In the genomic region with DNA sequence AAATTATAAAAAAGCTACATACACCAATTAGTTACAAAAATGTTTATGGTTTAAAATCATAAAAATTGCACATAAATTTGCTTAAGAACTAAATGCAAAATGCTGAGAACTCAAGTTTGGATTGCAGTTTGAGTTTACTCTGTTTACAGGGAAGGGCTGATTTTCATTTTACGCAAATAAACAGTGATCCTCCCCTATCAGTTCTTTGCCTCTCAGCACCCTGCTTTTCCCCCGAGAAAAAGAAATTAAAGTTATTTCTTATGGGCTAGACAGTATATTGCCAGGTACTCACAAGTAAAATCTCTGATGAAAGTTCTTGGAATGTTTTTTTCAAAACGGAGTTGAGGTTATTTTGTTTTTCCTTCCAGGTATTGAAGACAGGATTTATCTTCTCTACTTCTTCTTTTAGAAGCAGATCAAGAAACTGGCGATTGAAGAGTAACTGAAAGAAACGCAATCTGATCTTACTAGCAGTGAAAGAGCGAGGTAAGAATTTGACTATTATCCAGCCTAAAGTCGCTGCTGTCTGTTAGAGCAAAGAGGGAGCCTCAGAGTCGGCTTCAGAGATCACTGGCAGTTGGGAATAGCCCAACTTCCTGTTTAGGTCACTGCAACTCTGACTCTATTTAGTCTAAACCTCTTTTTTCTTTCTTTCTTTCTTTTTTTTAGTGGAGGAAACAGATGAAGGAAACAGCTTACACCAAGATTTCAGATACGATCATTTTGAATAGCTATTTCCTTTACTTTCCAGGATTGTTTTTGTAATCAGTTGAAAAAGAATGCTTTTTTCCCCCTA, we compare ENCODE assay signal across 1 cellular context.
A peak's percentile ranks its signal among the peaks of the same experiment; 100 is the strongest.
TF ChIP-seq lines count a peak whose summit lies in the region.

A gene (minus strand): TSS at position 528 of the 796 bp plus-strand sequence. CDS start 50,667 bp downstream, outside the sequence.

TF ChIP-seq in HepG2, 621 proteins besides CTCF, POLR2A, EP300 and RAD21 (continues in another document):
- TF ChIP-seq, protein P1, sequence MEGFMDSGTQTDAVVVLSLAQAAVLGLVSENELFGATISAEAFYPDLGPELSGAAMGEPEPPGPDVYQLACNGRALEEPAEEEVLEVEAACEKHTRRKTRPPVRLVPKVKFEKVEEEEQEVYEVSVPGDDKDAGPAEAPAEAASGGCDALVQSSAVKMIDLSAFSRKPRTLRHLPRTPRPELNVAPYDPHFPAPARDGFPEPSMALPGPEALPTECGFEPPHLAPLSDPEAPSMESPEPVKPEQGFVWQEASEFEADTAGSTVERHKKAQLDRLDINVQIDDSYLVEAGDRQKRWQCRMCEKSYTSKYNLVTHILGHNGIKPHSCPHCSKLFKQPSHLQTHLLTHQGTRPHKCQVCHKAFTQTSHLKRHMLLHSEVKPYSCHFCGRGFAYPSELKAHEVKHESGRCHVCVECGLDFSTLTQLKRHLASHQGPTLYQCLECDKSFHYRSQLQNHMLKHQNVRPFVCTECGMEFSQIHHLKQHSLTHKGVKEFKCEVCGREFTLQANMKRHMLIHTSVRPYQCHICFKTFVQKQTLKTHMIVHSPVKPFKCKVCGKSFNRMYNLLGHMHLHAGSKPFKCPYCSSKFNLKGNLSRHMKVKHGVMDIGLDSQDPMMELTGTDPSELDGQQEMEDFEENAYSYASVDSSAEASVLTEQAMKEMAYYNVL (CRISPR knock-in tag; IDR thresholded peaks at IDR 0.05; ENCODE audit: borderline replicate concordance): no peak
- TF ChIP-seq, protein P2, sequence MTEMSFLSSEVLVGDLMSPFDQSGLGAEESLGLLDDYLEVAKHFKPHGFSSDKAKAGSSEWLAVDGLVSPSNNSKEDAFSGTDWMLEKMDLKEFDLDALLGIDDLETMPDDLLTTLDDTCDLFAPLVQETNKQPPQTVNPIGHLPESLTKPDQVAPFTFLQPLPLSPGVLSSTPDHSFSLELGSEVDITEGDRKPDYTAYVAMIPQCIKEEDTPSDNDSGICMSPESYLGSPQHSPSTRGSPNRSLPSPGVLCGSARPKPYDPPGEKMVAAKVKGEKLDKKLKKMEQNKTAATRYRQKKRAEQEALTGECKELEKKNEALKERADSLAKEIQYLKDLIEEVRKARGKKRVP (CRISPR knock-in tag; IDR thresholded peaks at IDR 0.05): 0 out of 4 replicates have a peak, but pooled peaks of 1 of the 2 experiments have one; percentile 26
- TF ChIP-seq, protein P3, sequence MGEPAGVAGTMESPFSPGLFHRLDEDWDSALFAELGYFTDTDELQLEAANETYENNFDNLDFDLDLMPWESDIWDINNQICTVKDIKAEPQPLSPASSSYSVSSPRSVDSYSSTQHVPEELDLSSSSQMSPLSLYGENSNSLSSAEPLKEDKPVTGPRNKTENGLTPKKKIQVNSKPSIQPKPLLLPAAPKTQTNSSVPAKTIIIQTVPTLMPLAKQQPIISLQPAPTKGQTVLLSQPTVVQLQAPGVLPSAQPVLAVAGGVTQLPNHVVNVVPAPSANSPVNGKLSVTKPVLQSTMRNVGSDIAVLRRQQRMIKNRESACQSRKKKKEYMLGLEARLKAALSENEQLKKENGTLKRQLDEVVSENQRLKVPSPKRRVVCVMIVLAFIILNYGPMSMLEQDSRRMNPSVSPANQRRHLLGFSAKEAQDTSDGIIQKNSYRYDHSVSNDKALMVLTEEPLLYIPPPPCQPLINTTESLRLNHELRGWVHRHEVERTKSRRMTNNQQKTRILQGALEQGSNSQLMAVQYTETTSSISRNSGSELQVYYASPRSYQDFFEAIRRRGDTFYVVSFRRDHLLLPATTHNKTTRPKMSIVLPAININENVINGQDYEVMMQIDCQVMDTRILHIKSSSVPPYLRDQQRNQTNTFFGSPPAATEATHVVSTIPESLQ (CRISPR knock-in tag; conservative IDR thresholded peaks at IDR 0.05): no peak
- TF ChIP-seq, protein P4, sequence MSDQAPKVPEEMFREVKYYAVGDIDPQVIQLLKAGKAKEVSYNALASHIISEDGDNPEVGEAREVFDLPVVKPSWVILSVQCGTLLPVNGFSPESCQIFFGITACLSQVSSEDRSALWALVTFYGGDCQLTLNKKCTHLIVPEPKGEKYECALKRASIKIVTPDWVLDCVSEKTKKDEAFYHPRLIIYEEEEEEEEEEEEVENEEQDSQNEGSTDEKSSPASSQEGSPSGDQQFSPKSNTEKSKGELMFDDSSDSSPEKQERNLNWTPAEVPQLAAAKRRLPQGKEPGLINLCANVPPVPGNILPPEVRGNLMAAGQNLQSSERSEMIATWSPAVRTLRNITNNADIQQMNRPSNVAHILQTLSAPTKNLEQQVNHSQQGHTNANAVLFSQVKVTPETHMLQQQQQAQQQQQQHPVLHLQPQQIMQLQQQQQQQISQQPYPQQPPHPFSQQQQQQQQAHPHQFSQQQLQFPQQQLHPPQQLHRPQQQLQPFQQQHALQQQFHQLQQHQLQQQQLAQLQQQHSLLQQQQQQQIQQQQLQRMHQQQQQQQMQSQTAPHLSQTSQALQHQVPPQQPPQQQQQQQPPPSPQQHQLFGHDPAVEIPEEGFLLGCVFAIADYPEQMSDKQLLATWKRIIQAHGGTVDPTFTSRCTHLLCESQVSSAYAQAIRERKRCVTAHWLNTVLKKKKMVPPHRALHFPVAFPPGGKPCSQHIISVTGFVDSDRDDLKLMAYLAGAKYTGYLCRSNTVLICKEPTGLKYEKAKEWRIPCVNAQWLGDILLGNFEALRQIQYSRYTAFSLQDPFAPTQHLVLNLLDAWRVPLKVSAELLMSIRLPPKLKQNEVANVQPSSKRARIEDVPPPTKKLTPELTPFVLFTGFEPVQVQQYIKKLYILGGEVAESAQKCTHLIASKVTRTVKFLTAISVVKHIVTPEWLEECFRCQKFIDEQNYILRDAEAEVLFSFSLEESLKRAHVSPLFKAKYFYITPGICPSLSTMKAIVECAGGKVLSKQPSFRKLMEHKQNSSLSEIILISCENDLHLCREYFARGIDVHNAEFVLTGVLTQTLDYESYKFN (CRISPR knock-in tag; conservative IDR thresholded peaks at IDR 0.05): 0 out of 2 replicates have a peak, but pooled peaks have one; percentile 18
- TF ChIP-seq, protein P5, sequence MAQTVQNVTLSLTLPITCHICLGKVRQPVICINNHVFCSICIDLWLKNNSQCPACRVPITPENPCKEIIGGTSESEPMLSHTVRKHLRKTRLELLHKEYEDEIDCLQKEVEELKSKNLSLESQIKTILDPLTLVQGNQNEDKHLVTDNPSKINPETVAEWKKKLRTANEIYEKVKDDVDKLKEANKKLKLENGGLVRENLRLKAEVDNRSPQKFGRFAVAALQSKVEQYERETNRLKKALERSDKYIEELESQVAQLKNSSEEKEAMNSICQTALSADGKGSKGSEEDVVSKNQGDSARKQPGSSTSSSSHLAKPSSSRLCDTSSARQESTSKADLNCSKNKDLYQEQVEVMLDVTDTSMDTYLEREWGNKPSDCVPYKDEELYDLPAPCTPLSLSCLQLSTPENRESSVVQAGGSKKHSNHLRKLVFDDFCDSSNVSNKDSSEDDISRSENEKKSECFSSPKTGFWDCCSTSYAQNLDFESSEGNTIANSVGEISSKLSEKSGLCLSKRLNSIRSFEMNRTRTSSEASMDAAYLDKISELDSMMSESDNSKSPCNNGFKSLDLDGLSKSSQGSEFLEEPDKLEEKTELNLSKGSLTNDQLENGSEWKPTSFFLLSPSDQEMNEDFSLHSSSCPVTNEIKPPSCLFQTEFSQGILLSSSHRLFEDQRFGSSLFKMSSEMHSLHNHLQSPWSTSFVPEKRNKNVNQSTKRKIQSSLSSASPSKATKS (CRISPR knock-in tag; IDR thresholded peaks at IDR 0.05): 0 out of 2 replicates have a peak, but pooled peaks have one; percentile 48
- peak; percentile 40; the same call in 1 of the 2 replicates for TF ChIP-seq SNAPC2 (CRISPR knock-in tag; IDR thresholded peaks at IDR 0.05)
- TF ChIP-seq JARID2 (CRISPR knock-in tag; IDR thresholded peaks at IDR 0.05; ENCODE audit: insufficient replicate concordance): no peak
- TF ChIP-seq, protein P6, sequence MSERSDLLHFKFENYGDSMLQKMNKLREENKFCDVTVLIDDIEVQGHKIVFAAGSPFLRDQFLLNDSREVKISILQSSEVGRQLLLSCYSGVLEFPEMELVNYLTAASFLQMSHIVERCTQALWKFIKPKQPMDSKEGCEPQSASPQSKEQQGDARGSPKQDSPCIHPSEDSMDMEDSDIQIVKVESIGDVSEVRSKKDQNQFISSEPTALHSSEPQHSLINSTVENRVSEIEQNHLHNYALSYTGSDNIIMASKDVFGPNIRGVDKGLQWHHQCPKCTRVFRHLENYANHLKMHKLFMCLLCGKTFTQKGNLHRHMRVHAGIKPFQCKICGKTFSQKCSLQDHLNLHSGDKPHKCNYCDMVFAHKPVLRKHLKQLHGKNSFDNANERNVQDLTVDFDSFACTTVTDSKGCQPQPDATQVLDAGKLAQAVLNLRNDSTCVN (CRISPR knock-in tag; IDR thresholded peaks at IDR 0.05; ENCODE audit: borderline replicate concordance): no peak
- TF ChIP-seq, protein P7, sequence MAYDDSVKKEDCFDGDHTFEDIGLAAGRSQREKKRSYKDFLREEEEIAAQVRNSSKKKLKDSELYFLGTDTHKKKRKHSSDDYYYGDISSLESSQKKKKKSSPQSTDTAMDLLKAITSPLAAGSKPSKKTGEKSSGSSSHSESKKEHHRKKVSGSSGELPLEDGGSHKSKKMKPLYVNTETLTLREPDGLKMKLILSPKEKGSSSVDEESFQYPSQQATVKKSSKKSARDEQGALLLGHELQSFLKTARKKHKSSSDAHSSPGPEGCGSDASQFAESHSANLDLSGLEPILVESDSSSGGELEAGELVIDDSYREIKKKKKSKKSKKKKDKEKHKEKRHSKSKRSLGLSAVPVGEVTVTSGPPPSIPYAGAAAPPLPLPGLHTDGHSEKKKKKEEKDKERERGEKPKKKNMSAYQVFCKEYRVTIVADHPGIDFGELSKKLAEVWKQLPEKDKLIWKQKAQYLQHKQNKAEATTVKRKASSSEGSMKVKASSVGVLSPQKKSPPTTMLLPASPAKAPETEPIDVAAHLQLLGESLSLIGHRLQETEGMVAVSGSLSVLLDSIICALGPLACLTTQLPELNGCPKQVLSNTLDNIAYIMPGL (CRISPR knock-in tag; IDR thresholded peaks at IDR 0.05; ENCODE audit: borderline replicate concordance in 1 of 2, low read depth in 1 of 2): peak; percentile 31 to 38; a peak in 1 of 4 replicates
- TF ChIP-seq, protein P8, sequence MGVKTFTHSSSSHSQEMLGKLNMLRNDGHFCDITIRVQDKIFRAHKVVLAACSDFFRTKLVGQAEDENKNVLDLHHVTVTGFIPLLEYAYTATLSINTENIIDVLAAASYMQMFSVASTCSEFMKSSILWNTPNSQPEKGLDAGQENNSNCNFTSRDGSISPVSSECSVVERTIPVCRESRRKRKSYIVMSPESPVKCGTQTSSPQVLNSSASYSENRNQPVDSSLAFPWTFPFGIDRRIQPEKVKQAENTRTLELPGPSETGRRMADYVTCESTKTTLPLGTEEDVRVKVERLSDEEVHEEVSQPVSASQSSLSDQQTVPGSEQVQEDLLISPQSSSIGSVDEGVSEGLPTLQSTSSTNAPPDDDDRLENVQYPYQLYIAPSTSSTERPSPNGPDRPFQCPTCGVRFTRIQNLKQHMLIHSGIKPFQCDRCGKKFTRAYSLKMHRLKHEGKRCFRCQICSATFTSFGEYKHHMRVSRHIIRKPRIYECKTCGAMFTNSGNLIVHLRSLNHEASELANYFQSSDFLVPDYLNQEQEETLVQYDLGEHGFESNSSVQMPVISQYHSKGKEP (CRISPR knock-in tag; IDR thresholded peaks at IDR 0.05): no peak
- TF ChIP-seq GLI4 (CRISPR knock-in tag; IDR thresholded peaks at IDR 0.05; ENCODE audit: borderline replicate concordance): no peak
- TF ChIP-seq SMYD3 (CRISPR knock-in tag; IDR thresholded peaks at IDR 0.05): 0 out of 2 replicates have a peak, but pooled peaks have one; percentile 26
- TF ChIP-seq ELF1 (CRISPR knock-in tag; IDR thresholded peaks at IDR 0.05): peak; percentile 61
- peak; percentile 16; the same call in 1 of the 2 replicates for TF ChIP-seq FOXJ3 (CRISPR knock-in tag; IDR thresholded peaks at IDR 0.05; ENCODE audit: borderline replicate concordance)
- TF ChIP-seq ZFP36 (IDR thresholded peaks at IDR 0.05; ENCODE audit: borderline replicate concordance, low read depth, low read length, partially characterized antibody): no peak
- TF ChIP-seq, protein P9, sequence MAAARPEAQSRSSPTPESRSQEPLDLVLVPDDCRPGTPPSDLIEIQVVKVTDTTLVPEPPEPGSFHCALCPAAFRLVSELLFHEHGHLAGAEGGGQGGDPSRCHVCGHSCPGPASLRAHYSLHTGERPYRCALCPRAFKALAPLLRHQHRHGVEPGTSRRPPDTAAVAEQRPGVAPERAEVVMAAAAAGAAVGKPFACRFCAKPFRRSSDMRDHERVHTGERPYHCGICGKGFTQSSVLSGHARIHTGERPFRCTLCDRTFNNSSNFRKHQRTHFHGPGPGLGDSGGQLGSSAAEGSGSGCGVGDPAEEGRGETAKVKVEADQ (CRISPR knock-in tag; IDR thresholded peaks at IDR 0.05; ENCODE audit: borderline replicate concordance): no peak
- TF ChIP-seq, protein P10, sequence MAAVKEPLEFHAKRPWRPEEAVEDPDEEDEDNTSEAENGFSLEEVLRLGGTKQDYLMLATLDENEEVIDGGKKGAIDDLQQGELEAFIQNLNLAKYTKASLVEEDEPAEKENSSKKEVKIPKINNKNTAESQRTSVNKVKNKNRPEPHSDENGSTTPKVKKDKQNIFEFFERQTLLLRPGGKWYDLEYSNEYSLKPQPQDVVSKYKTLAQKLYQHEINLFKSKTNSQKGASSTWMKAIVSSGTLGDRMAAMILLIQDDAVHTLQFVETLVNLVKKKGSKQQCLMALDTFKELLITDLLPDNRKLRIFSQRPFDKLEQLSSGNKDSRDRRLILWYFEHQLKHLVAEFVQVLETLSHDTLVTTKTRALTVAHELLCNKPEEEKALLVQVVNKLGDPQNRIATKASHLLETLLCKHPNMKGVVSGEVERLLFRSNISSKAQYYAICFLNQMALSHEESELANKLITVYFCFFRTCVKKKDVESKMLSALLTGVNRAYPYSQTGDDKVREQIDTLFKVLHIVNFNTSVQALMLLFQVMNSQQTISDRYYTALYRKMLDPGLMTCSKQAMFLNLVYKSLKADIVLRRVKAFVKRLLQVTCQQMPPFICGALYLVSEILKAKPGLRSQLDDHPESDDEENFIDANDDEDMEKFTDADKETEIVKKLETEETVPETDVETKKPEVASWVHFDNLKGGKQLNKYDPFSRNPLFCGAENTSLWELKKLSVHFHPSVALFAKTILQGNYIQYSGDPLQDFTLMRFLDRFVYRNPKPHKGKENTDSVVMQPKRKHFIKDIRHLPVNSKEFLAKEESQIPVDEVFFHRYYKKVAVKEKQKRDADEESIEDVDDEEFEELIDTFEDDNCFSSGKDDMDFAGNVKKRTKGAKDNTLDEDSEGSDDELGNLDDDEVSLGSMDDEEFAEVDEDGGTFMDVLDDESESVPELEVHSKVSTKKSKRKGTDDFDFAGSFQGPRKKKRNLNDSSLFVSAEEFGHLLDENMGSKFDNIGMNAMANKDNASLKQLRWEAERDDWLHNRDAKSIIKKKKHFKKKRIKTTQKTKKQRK (IDR thresholded peaks at IDR 0.05; ENCODE audit: low read length): no peak
- TF ChIP-seq, protein P11, sequence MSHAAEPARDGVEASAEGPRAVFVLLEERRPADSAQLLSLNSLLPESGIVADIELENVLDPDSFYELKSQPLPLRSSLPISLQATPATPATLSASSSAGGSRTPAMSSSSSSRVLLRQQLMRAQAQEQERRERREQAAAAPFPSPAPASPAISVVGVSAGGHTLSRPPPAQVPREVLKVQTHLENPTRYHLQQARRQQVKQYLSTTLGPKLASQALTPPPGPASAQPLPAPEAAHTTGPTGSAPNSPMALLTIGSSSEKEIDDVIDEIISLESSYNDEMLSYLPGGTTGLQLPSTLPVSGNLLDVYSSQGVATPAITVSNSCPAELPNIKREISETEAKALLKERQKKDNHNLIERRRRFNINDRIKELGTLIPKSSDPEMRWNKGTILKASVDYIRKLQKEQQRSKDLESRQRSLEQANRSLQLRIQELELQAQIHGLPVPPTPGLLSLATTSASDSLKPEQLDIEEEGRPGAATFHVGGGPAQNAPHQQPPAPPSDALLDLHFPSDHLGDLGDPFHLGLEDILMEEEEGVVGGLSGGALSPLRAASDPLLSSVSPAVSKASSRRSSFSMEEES (CRISPR knock-in tag; IDR thresholded peaks at IDR 0.05): peak; percentile 14; the same call in 1 of the 2 replicates
- TF ChIP-seq GABPA (IDR thresholded peaks at IDR 0.05; ENCODE audit: low read depth, low read length): no peak
- TF ChIP-seq GABPA (CRISPR knock-in tag; IDR thresholded peaks at IDR 0.05; ENCODE audit: low read depth): peak; percentile 46; the same call in 1 of the 2 replicates
- no peak for TF ChIP-seq NCOA1 (CRISPR knock-in tag; IDR thresholded peaks at IDR 0.05)
- TF ChIP-seq PPARG (CRISPR knock-in tag; conservative IDR thresholded peaks at IDR 0.05): no peak
- no peak for TF ChIP-seq XRCC5 (optimal IDR thresholded peaks at IDR 0.05; ENCODE audit: low read length)
- no peak for TF ChIP-seq ZNF234 (CRISPR knock-in tag; conservative IDR thresholded peaks at IDR 0.05)
